Comparison of ENCODE assay signal across 8 cellular contexts in genomic region chr3:10738688-10739372, GRCh38.
A peak's percentile ranks its signal among the peaks of the same experiment; 100 is the strongest.
DNase-seq lines count a peak whose midpoint lies in the region; ATAC-seq and TF ChIP-seq lines count a peak whose summit lies in the region.

No MANE protein-coding gene starts in this region.

- no peaks in the 10 kb centered on the region for H3K9me2 ChIP-seq in GM23338 (ENCODE audit: insufficient read depth)

- peak overlapping the region; percentile 75 for H3K4me2 ChIP-seq in GM23338

- H3F3A ChIP-seq in GM23338 (replicated peaks; ENCODE audit: low read depth) = no peaks in the 10 kb centered on the region

- ATAC-seq in GM23338 (peak; percentile 95), lower lobe of right lung (peak; percentile 74 to 86), GM19324 (IDR thresholded peaks at IDR 0.05; ENCODE audit: low FRiP score, unreplicated experiment) (no peak)

- H2AFZ ChIP-seq in GM23338 = peak overlapping the region; percentile 95

- H3K4me3 ChIP-seq in GM23338 (peak overlapping the region; percentile 54), lower lobe of right lung (peak overlapping the region; percentile 29)

- H3K27ac Mint-ChIP-seq in GM23338 = no peak overlapping the region
- no peak overlapping the region for H3K27ac Mint-ChIP-seq in activated CD4-positive, alpha-beta memory T cell treated with anti-CD3 and anti-CD28 coated beads, Interleukin-2, amount 10 ng/mL, durations not matched to agents 7 days and 5 days

- H3K27ac ChIP-seq in GM23338 (ENCODE audit: low read depth) (no peak overlapping the region), lower lobe of right lung (no peak overlapping the region)

- H3K36me3 Mint-ChIP-seq in GM23338 (ENCODE audit: low read depth) = no peaks in the 10 kb centered on the region
- H3K36me3 Mint-ChIP-seq in activated CD4-positive, alpha-beta memory T cell treated with anti-CD3 and anti-CD28 coated beads, Interleukin-2, amount 10 ng/mL, durations not matched to agents 7 days and 5 days (ENCODE audit: low read depth) = no peaks in the 10 kb centered on the region

- peaks cover 19% of the 10 kb centered on the region for H3K27me3 Mint-ChIP-seq in GM23338 (ENCODE audit: insufficient read depth, low read depth, poor library complexity)
- H3K27me3 Mint-ChIP-seq in activated CD4-positive, alpha-beta memory T cell treated with anti-CD3 and anti-CD28 coated beads, Interleukin-2, amount 10 ng/mL, durations not matched to agents 7 days and 5 days = peaks cover 21% of the 10 kb centered on the region

- H3K4me1 Mint-ChIP-seq in GM23338 = peaks cover 4% of the 10 kb centered on the region; the same call in 1 of the 3 replicates
- H3K4me1 Mint-ChIP-seq in activated CD4-positive, alpha-beta memory T cell treated with anti-CD3 and anti-CD28 coated beads, Interleukin-2, amount 10 ng/mL, durations not matched to agents 7 days and 5 days = peaks cover 3% of the 10 kb centered on the region

- H3K36me3 ChIP-seq in GM23338 (ENCODE audit: insufficient read depth) = no peaks in the 10 kb centered on the region
- no peaks in the 10 kb centered on the region for H3K36me3 ChIP-seq in lower lobe of right lung

- peaks cover 12% of the 10 kb centered on the region; the same call in 1 of the 2 replicates for H3K27me3 ChIP-seq in GM23338 (ENCODE audit: insufficient read depth)
- peaks cover 52% of the 10 kb centered on the region for H3K27me3 ChIP-seq in lower lobe of right lung (ENCODE audit: low read depth)

- POLR2A ChIA-PET in activated CD4-positive, alpha-beta memory T cell treated with anti-CD3 and anti-CD28 coated beads, Interleukin-2, amount 10 ng/mL, durations not matched to agents 7 days and 5 days (lab: Charles Lee) = no interaction called here

- DNase-seq in Ammon's horn (ENCODE audit: low spot score) (peak; percentile 82), GM23338 (ENCODE audit: low spot score) (peak; percentile 91), NCI-H510A treated with DMSO at 0.1 percent for 48 hours (lab: John Stamatoyannopoulos, UW) (peak; percentile 51), ecto neural progenitor cell (ENCODE audit: low spot score) (peak; percentile 88), lower lobe of right lung (peak; percentile 76)
- peak; percentile 70 for DNase-seq in activated CD4-positive, alpha-beta memory T cell treated with anti-CD3 and anti-CD28 coated beads, Interleukin-2, amount 10 ng/mL, durations not matched to agents 7 days and 5 days
- DNase-seq in stimulated activated CD4-positive, alpha-beta T cell treated with anti-CD3 and anti-CD28 coated beads, TNF-alpha, amount 100 ng/mL, for 24 hours (ENCODE audit: low read depth in 3 of 3) = peak; percentile 44 to 68 (median 66)

- H3K9me3 ChIP-seq in lower lobe of right lung = peaks cover 2% of the 10 kb centered on the region

- no peaks in the 10 kb centered on the region for H4K20me1 ChIP-seq in GM23338 (replicated peaks; ENCODE audit: insufficient read depth)

- CTCF ChIA-PET in activated CD4-positive, alpha-beta memory T cell treated with anti-CD3 and anti-CD28 coated beads, Interleukin-2, amount 10 ng/mL, durations not matched to agents 7 days and 5 days (lab: Charles Lee) = interaction anchor here (0.6 to 4.1 kb wide), 15 partner anchors 9 to 418 kb away, joined by 3 to 22 read pairs (median 4); partner anchors contain the start of gene SEC13

- peaks cover 7% of the 10 kb centered on the region; the same call in 2 of the 3 replicates for H3K9me3 Mint-ChIP-seq in GM23338
- H3K9me3 Mint-ChIP-seq in activated CD4-positive, alpha-beta memory T cell treated with anti-CD3 and anti-CD28 coated beads, Interleukin-2, amount 10 ng/mL, durations not matched to agents 7 days and 5 days = peaks cover 5% of the 10 kb centered on the region

- no peaks in the 10 kb centered on the region for H3K4me1 ChIP-seq in GM23338 (ENCODE audit: insufficient read depth)
- H3K4me1 ChIP-seq in lower lobe of right lung = peaks cover 7% of the 10 kb centered on the region

- no peaks in the 10 kb centered on the region for H3K79me2 ChIP-seq in GM23338 (replicated peaks; ENCODE audit: insufficient read depth)

- TF ChIP-seq CTCF in GM23338 (conservative IDR thresholded peaks at IDR 0.05; ENCODE audit: low read depth in 2 of 2) (peak; percentile 82 to 91), lower lobe of right lung (IDR thresholded peaks at IDR 0.05) (peak; percentile 85)

- intact Hi-C loops in lower lobe of right lung (cut with DNase I) = no loop called here

- peak overlapping the region; percentile 66 for H3K4me3 Mint-ChIP-seq in GM23338
- H3K4me3 Mint-ChIP-seq in activated CD4-positive, alpha-beta memory T cell treated with anti-CD3 and anti-CD28 coated beads, Interleukin-2, amount 10 ng/mL, durations not matched to agents 7 days and 5 days = no peak overlapping the region

TF ChIP-seq in GM23338, 12 proteins besides CTCF, POLR2A, EP300 and RAD21 (continues in another document):
- no peak for TF ChIP-seq ZNF114 (CRISPR knock-in tag; IDR thresholded peaks at IDR 0.05)
- TF ChIP-seq, protein P1, sequence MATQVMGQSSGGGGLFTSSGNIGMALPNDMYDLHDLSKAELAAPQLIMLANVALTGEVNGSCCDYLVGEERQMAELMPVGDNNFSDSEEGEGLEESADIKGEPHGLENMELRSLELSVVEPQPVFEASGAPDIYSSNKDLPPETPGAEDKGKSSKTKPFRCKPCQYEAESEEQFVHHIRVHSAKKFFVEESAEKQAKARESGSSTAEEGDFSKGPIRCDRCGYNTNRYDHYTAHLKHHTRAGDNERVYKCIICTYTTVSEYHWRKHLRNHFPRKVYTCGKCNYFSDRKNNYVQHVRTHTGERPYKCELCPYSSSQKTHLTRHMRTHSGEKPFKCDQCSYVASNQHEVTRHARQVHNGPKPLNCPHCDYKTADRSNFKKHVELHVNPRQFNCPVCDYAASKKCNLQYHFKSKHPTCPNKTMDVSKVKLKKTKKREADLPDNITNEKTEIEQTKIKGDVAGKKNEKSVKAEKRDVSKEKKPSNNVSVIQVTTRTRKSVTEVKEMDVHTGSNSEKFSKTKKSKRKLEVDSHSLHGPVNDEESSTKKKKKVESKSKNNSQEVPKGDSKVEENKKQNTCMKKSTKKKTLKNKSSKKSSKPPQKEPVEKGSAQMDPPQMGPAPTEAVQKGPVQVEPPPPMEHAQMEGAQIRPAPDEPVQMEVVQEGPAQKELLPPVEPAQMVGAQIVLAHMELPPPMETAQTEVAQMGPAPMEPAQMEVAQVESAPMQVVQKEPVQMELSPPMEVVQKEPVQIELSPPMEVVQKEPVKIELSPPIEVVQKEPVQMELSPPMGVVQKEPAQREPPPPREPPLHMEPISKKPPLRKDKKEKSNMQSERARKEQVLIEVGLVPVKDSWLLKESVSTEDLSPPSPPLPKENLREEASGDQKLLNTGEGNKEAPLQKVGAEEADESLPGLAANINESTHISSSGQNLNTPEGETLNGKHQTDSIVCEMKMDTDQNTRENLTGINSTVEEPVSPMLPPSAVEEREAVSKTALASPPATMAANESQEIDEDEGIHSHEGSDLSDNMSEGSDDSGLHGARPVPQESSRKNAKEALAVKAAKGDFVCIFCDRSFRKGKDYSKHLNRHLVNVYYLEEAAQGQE (IDR thresholded peaks at IDR 0.05; ENCODE audit: unreplicated experiment) = no peak
- TF ChIP-seq JUNB (IDR thresholded peaks at IDR 0.05; ENCODE audit: unreplicated experiment) = no peak
- no peak for TF ChIP-seq ETS1 (IDR thresholded peaks at IDR 0.05)
- no peak for TF ChIP-seq STAT1 (IDR thresholded peaks at IDR 0.05; ENCODE audit: unreplicated experiment)
- no peak for TF ChIP-seq EZH2 (IDR thresholded peaks at IDR 0.05; ENCODE audit: low read depth, unreplicated experiment)
- no peak for TF ChIP-seq CREB1 (CRISPR knock-in tag; IDR thresholded peaks at IDR 0.05; ENCODE audit: low read depth)
- TF ChIP-seq NANOG (IDR thresholded peaks at IDR 0.05; ENCODE audit: borderline replicate concordance) = no peak
- TF ChIP-seq ZNF331 (CRISPR knock-in tag; IDR thresholded peaks at IDR 0.05; ENCODE audit: low read depth) = no peak
- no peak for TF ChIP-seq POLR2AphosphoS5 (IDR thresholded peaks at IDR 0.05; ENCODE audit: low read depth)
- TF ChIP-seq EZH2phosphoT487 (IDR thresholded peaks at IDR 0.05; ENCODE audit: unreplicated experiment) = no peak
